ENCODE assay signal across 1 cellular context in genomic region chr6:27144740-27145079, GRCh38.
TF ChIP-seq lines count a peak whose summit lies in the region.

No MANE protein-coding gene starts in this region.

TF ChIP-seq in K562, 482 proteins besides CTCF, POLR2A, EP300 and RAD21 (continued from another document and continues in another):
- no peak for TF ChIP-seq CEBPZ (IDR thresholded peaks at IDR 0.05; ENCODE audit: borderline replicate concordance, low read depth, low read length)
- TF ChIP-seq ZNF184 (CRISPR knock-in tag; IDR thresholded peaks at IDR 0.05): no peak
- TF ChIP-seq PCBP1 (IDR thresholded peaks at IDR 0.05; ENCODE audit: low read depth, low read length, poor library complexity, severe bottlenecking): no peak
- no peak for TF ChIP-seq SMARCC2 (IDR thresholded peaks at IDR 0.05; ENCODE audit: low read depth)
- TF ChIP-seq REST (CRISPR knock-in tag; IDR thresholded peaks at IDR 0.05; ENCODE audit: low read depth): no peak
- TF ChIP-seq ZNF146 (CRISPR knock-in tag; IDR thresholded peaks at IDR 0.05; ENCODE audit: unreplicated experiment): no peak
- no peak for TF ChIP-seq THRAP3 (IDR thresholded peaks at IDR 0.05; ENCODE audit: borderline replicate concordance)
- peak; percentile 7; the same call in 1 of the 2 replicates for TF ChIP-seq POLR2G (IDR thresholded peaks at IDR 0.05; ENCODE audit: low read depth, low read length)
- no peak for TF ChIP-seq CEBPG (CRISPR knock-in tag; IDR thresholded peaks at IDR 0.05)
- TF ChIP-seq CEBPG (tag; conservative IDR thresholded peaks at IDR 0.05 in 1 of 2, IDR thresholded peaks at IDR 0.05 in 1 of 2): no peak
- TF ChIP-seq ZNF23 (CRISPR knock-in tag; IDR thresholded peaks at IDR 0.05): no peak
- no peak for TF ChIP-seq ZNF830 (CRISPR knock-in tag; IDR thresholded peaks at IDR 0.05)
- TF ChIP-seq, protein P1, sequence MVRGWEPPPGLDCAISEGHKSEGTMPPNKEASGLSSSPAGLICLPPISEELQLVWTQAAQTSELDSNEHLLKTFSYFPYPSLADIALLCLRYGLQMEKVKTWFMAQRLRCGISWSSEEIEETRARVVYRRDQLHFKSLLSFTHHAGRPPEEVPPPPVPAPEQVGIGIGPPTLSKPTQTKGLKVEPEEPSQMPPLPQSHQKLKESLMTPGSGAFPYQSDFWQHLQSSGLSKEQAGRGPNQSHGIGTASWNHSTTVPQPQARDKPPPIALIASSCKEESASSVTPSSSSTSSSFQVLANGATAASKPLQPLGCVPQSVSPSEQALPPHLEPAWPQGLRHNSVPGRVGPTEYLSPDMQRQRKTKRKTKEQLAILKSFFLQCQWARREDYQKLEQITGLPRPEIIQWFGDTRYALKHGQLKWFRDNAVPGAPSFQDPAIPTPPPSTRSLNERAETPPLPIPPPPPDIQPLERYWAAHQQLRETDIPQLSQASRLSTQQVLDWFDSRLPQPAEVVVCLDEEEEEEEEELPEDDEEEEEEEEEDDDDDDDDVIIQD (CRISPR knock-in tag; IDR thresholded peaks at IDR 0.05): no peak
- no peak for TF ChIP-seq ZNF780A (CRISPR knock-in tag; IDR thresholded peaks at IDR 0.05)
- TF ChIP-seq CBX2 (IDR thresholded peaks at IDR 0.05; ENCODE audit: insufficient read depth, low read length, poor library complexity, severe bottlenecking): no peak
- TF ChIP-seq ETV6 (IDR thresholded peaks at IDR 0.05; ENCODE audit: borderline replicate concordance in 1 of 2, low read depth in 2 of 2, low read length in 1 of 2): no peak
- TF ChIP-seq ETV6 (CRISPR knock-in tag; IDR thresholded peaks at IDR 0.05; ENCODE audit: borderline replicate concordance): no peak
- TF ChIP-seq MCM2 (IDR thresholded peaks at IDR 0.05; ENCODE audit: low read depth): no peak
- TF ChIP-seq HMGN3 (IDR thresholded peaks at IDR 0.05; ENCODE audit: borderline replicate concordance, extremely low read depth, insufficient read length, low read depth, low read length): no peak
- TF ChIP-seq BCL6 (CRISPR knock-in tag; IDR thresholded peaks at IDR 0.05): no peak
- TF ChIP-seq ZNF584 (CRISPR knock-in tag; IDR thresholded peaks at IDR 0.05; ENCODE audit: low read depth): no peak
- TF ChIP-seq ELF2 (CRISPR knock-in tag; IDR thresholded peaks at IDR 0.05): no peak
- no peak for TF ChIP-seq COPS2 (conservative IDR thresholded peaks at IDR 0.05)
- TF ChIP-seq CAMTA2 (CRISPR knock-in tag; conservative IDR thresholded peaks at IDR 0.05): no peak
- no peak for TF ChIP-seq PHB2 (IDR thresholded peaks at IDR 0.05; ENCODE audit: low read depth)
- no peak for TF ChIP-seq ZNF707 (CRISPR knock-in tag; conservative IDR thresholded peaks at IDR 0.05)
- TF ChIP-seq, protein P2, sequence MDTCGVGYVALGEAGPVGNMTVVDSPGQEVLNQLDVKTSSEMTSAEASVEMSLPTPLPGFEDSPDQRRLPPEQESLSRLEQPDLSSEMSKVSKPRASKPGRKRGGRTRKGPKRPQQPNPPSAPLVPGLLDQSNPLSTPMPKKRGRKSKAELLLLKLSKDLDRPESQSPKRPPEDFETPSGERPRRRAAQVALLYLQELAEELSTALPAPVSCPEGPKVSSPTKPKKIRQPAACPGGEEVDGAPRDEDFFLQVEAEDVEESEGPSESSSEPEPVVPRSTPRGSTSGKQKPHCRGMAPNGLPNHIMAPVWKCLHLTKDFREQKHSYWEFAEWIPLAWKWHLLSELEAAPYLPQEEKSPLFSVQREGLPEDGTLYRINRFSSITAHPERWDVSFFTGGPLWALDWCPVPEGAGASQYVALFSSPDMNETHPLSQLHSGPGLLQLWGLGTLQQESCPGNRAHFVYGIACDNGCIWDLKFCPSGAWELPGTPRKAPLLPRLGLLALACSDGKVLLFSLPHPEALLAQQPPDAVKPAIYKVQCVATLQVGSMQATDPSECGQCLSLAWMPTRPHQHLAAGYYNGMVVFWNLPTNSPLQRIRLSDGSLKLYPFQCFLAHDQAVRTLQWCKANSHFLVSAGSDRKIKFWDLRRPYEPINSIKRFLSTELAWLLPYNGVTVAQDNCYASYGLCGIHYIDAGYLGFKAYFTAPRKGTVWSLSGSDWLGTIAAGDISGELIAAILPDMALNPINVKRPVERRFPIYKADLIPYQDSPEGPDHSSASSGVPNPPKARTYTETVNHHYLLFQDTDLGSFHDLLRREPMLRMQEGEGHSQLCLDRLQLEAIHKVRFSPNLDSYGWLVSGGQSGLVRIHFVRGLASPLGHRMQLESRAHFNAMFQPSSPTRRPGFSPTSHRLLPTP (IDR thresholded peaks at IDR 0.05; ENCODE audit: borderline replicate concordance, extremely low read depth, insufficient read length): no peak
- TF ChIP-seq, protein P3, sequence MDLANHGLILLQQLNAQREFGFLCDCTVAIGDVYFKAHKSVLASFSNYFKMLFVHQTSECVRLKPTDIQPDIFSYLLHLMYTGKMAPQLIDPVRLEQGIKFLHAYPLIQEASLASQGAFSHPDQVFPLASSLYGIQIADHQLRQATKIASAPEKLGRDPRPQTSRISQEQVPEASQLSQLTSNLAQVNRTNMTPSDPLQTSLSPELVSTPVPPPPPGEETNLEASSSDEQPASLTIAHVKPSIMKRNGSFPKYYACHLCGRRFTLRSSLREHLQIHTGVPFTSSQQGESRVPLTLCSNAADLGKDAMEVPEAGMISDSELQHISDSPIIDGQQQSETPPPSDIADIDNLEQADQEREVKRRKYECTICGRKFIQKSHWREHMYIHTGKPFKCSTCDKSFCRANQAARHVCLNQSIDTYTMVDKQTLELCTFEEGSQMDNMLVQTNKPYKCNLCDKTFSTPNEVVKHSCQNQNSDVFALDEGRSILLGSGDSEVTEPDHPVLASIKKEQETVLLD (IDR thresholded peaks at IDR 0.05): no peak
- TF ChIP-seq, protein P4, sequence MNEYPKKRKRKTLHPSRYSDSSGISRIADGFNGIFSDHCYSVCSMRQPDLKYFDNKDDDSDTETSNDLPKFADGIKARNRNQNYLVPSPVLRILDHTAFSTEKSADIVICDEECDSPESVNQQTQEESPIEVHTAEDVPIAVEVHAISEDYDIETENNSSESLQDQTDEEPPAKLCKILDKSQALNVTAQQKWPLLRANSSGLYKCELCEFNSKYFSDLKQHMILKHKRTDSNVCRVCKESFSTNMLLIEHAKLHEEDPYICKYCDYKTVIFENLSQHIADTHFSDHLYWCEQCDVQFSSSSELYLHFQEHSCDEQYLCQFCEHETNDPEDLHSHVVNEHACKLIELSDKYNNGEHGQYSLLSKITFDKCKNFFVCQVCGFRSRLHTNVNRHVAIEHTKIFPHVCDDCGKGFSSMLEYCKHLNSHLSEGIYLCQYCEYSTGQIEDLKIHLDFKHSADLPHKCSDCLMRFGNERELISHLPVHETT (CRISPR knock-in tag; conservative IDR thresholded peaks at IDR 0.05 in 1 of 2, IDR thresholded peaks at IDR 0.05 in 1 of 2): no peak
- no peak for TF ChIP-seq ZFX (CRISPR knock-in tag; IDR thresholded peaks at IDR 0.05)
- no peak for TF ChIP-seq SFPQ (IDR thresholded peaks at IDR 0.05; ENCODE audit: low read depth, low read length)
- TF ChIP-seq HSF4 (CRISPR knock-in tag; IDR thresholded peaks at IDR 0.05; ENCODE audit: borderline replicate concordance): no peak
- no peak for TF ChIP-seq ZZZ3 (IDR thresholded peaks at IDR 0.05)
- TF ChIP-seq, protein P5, sequence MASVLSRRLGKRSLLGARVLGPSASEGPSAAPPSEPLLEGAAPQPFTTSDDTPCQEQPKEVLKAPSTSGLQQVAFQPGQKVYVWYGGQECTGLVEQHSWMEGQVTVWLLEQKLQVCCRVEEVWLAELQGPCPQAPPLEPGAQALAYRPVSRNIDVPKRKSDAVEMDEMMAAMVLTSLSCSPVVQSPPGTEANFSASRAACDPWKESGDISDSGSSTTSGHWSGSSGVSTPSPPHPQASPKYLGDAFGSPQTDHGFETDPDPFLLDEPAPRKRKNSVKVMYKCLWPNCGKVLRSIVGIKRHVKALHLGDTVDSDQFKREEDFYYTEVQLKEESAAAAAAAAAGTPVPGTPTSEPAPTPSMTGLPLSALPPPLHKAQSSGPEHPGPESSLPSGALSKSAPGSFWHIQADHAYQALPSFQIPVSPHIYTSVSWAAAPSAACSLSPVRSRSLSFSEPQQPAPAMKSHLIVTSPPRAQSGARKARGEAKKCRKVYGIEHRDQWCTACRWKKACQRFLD (CRISPR knock-in tag; IDR thresholded peaks at IDR 0.05): no peak
- TF ChIP-seq SNIP1 (IDR thresholded peaks at IDR 0.05; ENCODE audit: low read depth): no peak
- TF ChIP-seq, protein P6, sequence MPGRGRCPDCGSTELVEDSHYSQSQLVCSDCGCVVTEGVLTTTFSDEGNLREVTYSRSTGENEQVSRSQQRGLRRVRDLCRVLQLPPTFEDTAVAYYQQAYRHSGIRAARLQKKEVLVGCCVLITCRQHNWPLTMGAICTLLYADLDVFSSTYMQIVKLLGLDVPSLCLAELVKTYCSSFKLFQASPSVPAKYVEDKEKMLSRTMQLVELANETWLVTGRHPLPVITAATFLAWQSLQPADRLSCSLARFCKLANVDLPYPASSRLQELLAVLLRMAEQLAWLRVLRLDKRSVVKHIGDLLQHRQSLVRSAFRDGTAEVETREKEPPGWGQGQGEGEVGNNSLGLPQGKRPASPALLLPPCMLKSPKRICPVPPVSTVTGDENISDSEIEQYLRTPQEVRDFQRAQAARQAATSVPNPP (IDR thresholded peaks at IDR 0.05; ENCODE audit: borderline replicate concordance, insufficient read depth, insufficient read length): no peak
- TF ChIP-seq ZNF717 (CRISPR knock-in tag; IDR thresholded peaks at IDR 0.05): no peak
- TF ChIP-seq ZFP36 (IDR thresholded peaks at IDR 0.05; ENCODE audit: low read depth, low read length, partially characterized antibody): no peak
- TF ChIP-seq, protein P7, sequence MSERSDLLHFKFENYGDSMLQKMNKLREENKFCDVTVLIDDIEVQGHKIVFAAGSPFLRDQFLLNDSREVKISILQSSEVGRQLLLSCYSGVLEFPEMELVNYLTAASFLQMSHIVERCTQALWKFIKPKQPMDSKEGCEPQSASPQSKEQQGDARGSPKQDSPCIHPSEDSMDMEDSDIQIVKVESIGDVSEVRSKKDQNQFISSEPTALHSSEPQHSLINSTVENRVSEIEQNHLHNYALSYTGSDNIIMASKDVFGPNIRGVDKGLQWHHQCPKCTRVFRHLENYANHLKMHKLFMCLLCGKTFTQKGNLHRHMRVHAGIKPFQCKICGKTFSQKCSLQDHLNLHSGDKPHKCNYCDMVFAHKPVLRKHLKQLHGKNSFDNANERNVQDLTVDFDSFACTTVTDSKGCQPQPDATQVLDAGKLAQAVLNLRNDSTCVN (CRISPR knock-in tag; IDR thresholded peaks at IDR 0.05): peak; percentile 61; the same call in 1 of the 2 replicates
- TF ChIP-seq SIRT6 (IDR thresholded peaks at IDR 0.05; ENCODE audit: low read depth, low read length): no peak
